ENCODE assay signal across 13 cellular contexts in the genomic region with DNA sequence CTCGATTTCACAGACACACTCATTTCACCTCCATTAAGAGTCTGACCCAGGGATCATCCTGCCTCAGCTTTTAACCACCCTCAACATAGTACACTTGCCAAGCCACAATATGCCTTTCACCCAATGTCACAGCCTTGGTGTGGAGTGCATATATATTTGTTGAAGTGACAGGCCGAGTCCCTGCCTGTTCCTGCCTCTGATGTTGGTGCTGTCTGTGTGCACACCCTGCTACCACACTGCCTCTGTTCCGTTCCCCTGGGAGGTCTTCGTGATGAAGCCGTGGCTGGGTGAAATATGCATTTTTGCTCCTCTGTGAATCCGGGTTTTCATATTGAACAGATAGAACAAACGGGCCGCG.
DNase-seq lines count a peak whose midpoint lies in the region; ATAC-seq and TF ChIP-seq lines count a peak whose summit lies in the region.
"Had no signal": no experiment of that assay in that cellular context is flagged by ENCODE, and none has a peak within 500 bp of the region (broad histone marks: within the 10 kb centered on the region; RNA-seq: fewer than 3 reads in every experiment).

No MANE protein-coding gene starts in this region.

- ATAC-seq in GM19438 (IDR thresholded peaks at IDR 0.05; ENCODE audit: low read depth, unreplicated experiment) (peak; percentile 37), HG03354 (IDR thresholded peaks at IDR 0.05; ENCODE audit: poor library complexity, severe bottlenecking, unreplicated experiment) (peak; percentile 28)

- DNase-seq in glutamatergic neuron (no peak), DMS79 (lab: John Stamatoyannopoulos, UW) (no peak), COLO829 (ENCODE audit: low spot score) (no peak), hepatic stellate cell (ENCODE audit: low spot score) (no peak)
- DNase-seq: activated gamma-delta T cell treated with Interleukin-2 at 50 U/mL for 16 hours; HCEC 1CT; stimulated activated CD4-positive, alpha-beta T cell treated with anti-CD3 and anti-CD28 coated beads, Interleukin-2, amount 100 ng/mL, for 48 hours; WERI-Rb-1 had no signal

- peaks cover 0 to 3% (median 0%) of the 10 kb centered on the region in 5 donors for H3K36me3 ChIP-seq in subcutaneous abdominal adipose tissue (ENCODE audit: control insufficient read depth in 5 of 5, insufficient read depth in 5 of 5, low read length in 5 of 5)
- H3K36me3 ChIP-seq: Peyer's patch, tibial artery, WERI-Rb-1 had no signal

- H3K27ac Mint-ChIP-seq in glutamatergic neuron (ENCODE audit: unreplicated experiment) = peak overlapping the region; percentile 73

- H3K9me3 ChIP-seq in subcutaneous abdominal adipose tissue (ENCODE audit: control insufficient read depth in 5 of 5, low read length in 5 of 5) = no peaks in the 10 kb centered on the region
- H3K9me3 ChIP-seq: Peyer's patch, tibial artery had no signal

- H3K4me3 Mint-ChIP-seq in glutamatergic neuron (ENCODE audit: unreplicated experiment) = peak overlapping the region; percentile 21

- H3K4me1 Mint-ChIP-seq in glutamatergic neuron (ENCODE audit: low read depth, unreplicated experiment) = peaks cover 48% of the 10 kb centered on the region

- no peaks in the 10 kb centered on the region for H3K27me3 ChIP-seq in subcutaneous abdominal adipose tissue (ENCODE audit: control insufficient read depth in 5 of 5, insufficient read depth in 4 of 5, low read length in 5 of 5)
- H3K27me3 ChIP-seq: Peyer's patch, tibial artery had no signal

- H3K4me3 ChIP-seq in subcutaneous abdominal adipose tissue (ENCODE audit: low read depth in 1 of 5, low read length in 5 of 5) = peak overlapping the region in 3 of 5 donors; percentile 26 to 46 (median 41)
- H3K4me3 ChIP-seq: Peyer's patch, tibial artery had no signal

- H3K4me1 ChIP-seq in subcutaneous abdominal adipose tissue (ENCODE audit: control insufficient read depth in 5 of 5, insufficient read depth in 5 of 5, low read length in 5 of 5) = peaks cover 18 to 65% (median 59%) of the 10 kb centered on the region in 5 donors

- no peak for TF ChIP-seq CTCF in glutamatergic neuron (IDR thresholded peaks at IDR 0.05; ENCODE audit: partially characterized antibody, unreplicated experiment)

- H3K9ac ChIP-seq in subcutaneous abdominal adipose tissue (ENCODE audit: low read length in 5 of 5) = no peak overlapping the region

- peak overlapping the region; percentile 58 for H3K27ac ChIP-seq in subcutaneous abdominal adipose tissue (ENCODE audit: low read depth, low read length)
- H3K27ac ChIP-seq: WERI-Rb-1 had no signal

- no peaks in the 10 kb centered on the region for H3K27me3 Mint-ChIP-seq in glutamatergic neuron (ENCODE audit: unreplicated experiment)

- H3K9me3 Mint-ChIP-seq in glutamatergic neuron (ENCODE audit: unreplicated experiment) = peaks cover 6% of the 10 kb centered on the region

- peaks cover 5% of the 10 kb centered on the region for H3K36me3 Mint-ChIP-seq in glutamatergic neuron (ENCODE audit: unreplicated experiment)
